ENCODE assay signal across 9 cellular contexts in the genomic region with DNA sequence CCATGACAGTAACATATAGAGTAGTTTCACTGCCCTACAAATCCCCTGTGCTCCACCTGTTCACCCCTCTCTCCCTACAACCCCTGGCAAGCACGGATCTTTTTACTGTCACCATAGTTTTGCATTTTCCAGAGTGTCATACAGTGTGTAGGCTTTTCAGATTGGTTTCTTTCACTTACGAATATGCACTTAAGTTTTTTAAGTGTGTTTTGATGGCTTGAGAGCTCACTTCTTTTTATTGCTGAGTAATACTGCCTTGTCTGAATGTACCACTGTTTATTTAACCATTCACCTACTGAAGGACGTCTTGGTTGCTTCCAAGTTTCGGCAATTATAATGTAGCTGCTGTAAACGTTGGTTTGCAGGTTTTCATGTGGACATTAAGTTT.
DNase-seq lines count a peak whose midpoint lies in the region; ATAC-seq and TF ChIP-seq lines count a peak whose summit lies in the region.
"Had no signal": no experiment of that assay in that cellular context is flagged by ENCODE, and none has a peak within 500 bp of the region (broad histone marks: within the 10 kb centered on the region; RNA-seq: fewer than 3 reads in every experiment).

No MANE protein-coding gene starts in this region.

- no peak for TF ChIP-seq CTCF in breast epithelium (IDR thresholded peaks at IDR 0.05)

- H3K9me3 Mint-ChIP-seq in stimulated activated naive CD8-positive, alpha-beta T cell treated with anti-CD3 and anti-CD28 coated beads, Interleukin-15, Interleukin-2, amounts not matched to agents 100 ng/mL and 50 ng/mL, for 24 hours = no peaks in the 10 kb centered on the region
- H3K9me3 Mint-ChIP-seq: nephron had no signal

- H3K4me1 Mint-ChIP-seq in stimulated activated naive CD8-positive, alpha-beta T cell treated with anti-CD3 and anti-CD28 coated beads, Interleukin-15, Interleukin-2, amounts not matched to agents 100 ng/mL and 50 ng/mL, for 24 hours (ENCODE audit: low read depth) = peaks cover 48% of the 10 kb centered on the region

- no peak overlapping the region for H3K27ac ChIP-seq in breast epithelium

- peak overlapping the region; percentile 24 to 56 (median 33) for H3K4me3 ChIP-seq in breast epithelium

- H3K27ac Mint-ChIP-seq in stimulated activated naive CD8-positive, alpha-beta T cell treated with anti-CD3 and anti-CD28 coated beads, Interleukin-15, Interleukin-2, amounts not matched to agents 100 ng/mL and 50 ng/mL, for 24 hours = peak overlapping the region; percentile 53

- no peak for TF ChIP-seq POLR2A in breast epithelium (IDR thresholded peaks at IDR 0.05)

- H3K4me1 ChIP-seq in breast epithelium = no peaks in the 10 kb centered on the region

- intact Hi-C loops in breast epithelium (cut with DNase I; ENCODE audit: low total_unique reads) = no loop called here

- no peaks in the 10 kb centered on the region for H3K36me3 Mint-ChIP-seq in stimulated activated naive CD8-positive, alpha-beta T cell treated with anti-CD3 and anti-CD28 coated beads, Interleukin-15, Interleukin-2, amounts not matched to agents 100 ng/mL and 50 ng/mL, for 24 hours (ENCODE audit: low read depth)

- H3K9me3 ChIP-seq in breast epithelium = no peaks in the 10 kb centered on the region

- DNase-seq in Daoy (ENCODE audit: low read depth) = peak; percentile 5
- no peak for DNase-seq in breast epithelium (ENCODE audit: low spot score in 2 of 2)
- DNase-seq in SKM-1 (lab: John Stamatoyannopoulos, UW; ENCODE audit: unreplicated experiment) = no peak
- no peak for DNase-seq in GF-D8 (lab: John Stamatoyannopoulos, UW)
- no peak for DNase-seq in dermis blood vessel endothelial cell

- H3K27me3 Mint-ChIP-seq in stimulated activated naive CD8-positive, alpha-beta T cell treated with anti-CD3 and anti-CD28 coated beads, Interleukin-15, Interleukin-2, amounts not matched to agents 100 ng/mL and 50 ng/mL, for 24 hours = peaks cover 11% of the 10 kb centered on the region

- peak overlapping the region; percentile 73 for H3K4me3 Mint-ChIP-seq in stimulated activated naive CD8-positive, alpha-beta T cell treated with anti-CD3 and anti-CD28 coated beads, Interleukin-15, Interleukin-2, amounts not matched to agents 100 ng/mL and 50 ng/mL, for 24 hours
- H3K4me3 Mint-ChIP-seq: nephron had no signal

- H3K36me3 ChIP-seq in breast epithelium = no peaks in the 10 kb centered on the region

- ATAC-seq in GM19468 (IDR thresholded peaks at IDR 0.05; ENCODE audit: extremely low read depth, unreplicated experiment) = peak; percentile 5
- peak; percentile 48 for ATAC-seq in HG03521 (IDR thresholded peaks at IDR 0.05; ENCODE audit: unreplicated experiment)

- H3K27me3 ChIP-seq in breast epithelium = no peaks in the 10 kb centered on the region
